Comparison of ENCODE assay signal across 8 cellular contexts in the genomic region with DNA sequence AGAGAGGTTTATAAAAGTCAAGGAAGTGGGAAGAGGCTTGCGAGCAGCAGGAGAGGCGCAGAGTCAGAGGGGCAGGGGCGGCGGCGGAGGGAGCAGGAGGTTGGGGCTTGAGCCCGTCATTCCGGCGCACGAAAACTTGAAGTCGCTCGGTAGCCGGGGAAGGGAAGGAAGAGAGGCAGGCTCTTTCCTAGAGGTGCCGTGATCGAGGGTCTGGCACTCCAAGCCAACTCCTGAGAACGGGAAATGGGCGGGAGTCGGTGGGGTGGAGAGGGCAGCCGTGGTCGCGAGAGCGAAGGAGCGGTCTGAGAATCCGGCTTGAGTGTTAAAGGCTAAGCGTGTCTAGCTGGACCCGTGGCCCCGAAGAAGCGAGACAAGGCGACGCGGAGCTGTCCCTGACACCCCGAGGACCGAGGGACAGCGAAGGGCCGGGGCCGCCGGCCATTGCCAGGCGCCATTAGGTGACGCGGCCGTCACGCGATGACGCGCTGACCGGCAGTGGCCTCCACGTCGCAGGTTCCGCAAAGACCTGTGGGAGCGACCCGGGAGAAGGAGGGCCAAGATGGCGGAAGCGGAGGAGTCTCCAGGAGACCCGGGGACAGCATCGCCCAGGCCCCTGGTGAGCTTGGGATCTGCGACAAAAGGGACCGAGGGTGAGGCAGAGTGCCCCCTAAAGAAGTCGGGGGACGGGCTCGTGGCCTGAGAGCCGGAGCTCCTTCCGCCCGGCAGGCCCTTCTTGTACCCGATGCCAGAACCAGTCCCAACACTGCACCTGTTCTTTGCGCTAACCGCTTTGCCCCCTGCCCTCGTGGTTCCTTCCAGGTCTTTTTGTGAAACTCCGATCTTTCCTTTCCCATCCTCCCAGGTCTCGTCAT. TPM values are rescaled to one million over a fixed set of nuclear protein-coding genes. Genes with fewer than 3 reads are reported as not detected.
DNase-seq lines count a peak whose midpoint lies in the region; ATAC-seq and TF ChIP-seq lines count a peak whose summit lies in the region.

TSS of gene YIPF6 (plus strand) at position 544 of the 872 bp plus-strand sequence. CDS start at position 560, 16 bp downstream.

- TF ChIP-seq CTCF in PC-3 (conservative IDR thresholded peaks at IDR 0.05; ENCODE audit: low read depth, low read length): no peak

- BruUV-seq in PC-3 (replicated peaks; lab: Mats Ljungman, UMichigan): no TSS peak

- H3K9ac ChIP-seq in PC-3 (ENCODE audit: low read length): peak within 1 kb of the TSS; percentile 99

- H3K9me2 ChIP-seq in PC-3 (replicated peaks; ENCODE audit: low read length): no peaks in the 10 kb centered on the region

- ATAC-seq in GM21447 (IDR thresholded peaks at IDR 0.05; ENCODE audit: unreplicated experiment) (peak; percentile 96), PC-3 (peak; percentile 96), esophagus mucosa (peak; percentile 93)

- peak within 1 kb of the TSS; percentile 99 for H3K4me3 ChIP-seq in PC-3 (ENCODE audit: low read length)
- peak within 1 kb of the TSS; percentile 76 to 92 for H3K4me3 ChIP-seq in muscle layer of duodenum (ENCODE audit: low read depth in 1 of 2, low read length in 2 of 2)

- CTCF ChIA-PET in PC-3 (lab: Charles Lee): no interaction called here

- peak within 1 kb of the TSS; percentile 94 for H3K27ac ChIP-seq in PC-3 (ENCODE audit: low read length)
- peak within 1 kb of the TSS; percentile 92 for H3K27ac ChIP-seq in muscle layer of duodenum (ENCODE audit: low read length)

- peaks cover 16% of the 10 kb centered on the region; the same call in 1 of the 2 replicates for H3K4me1 ChIP-seq in PC-3 (ENCODE audit: insufficient read depth, low read length)
- peaks cover 0 to 13% of the 10 kb centered on the region in 2 donors for H3K4me1 ChIP-seq in muscle layer of duodenum (ENCODE audit: control insufficient read depth in 1 of 2, insufficient read depth in 2 of 2, low read length in 2 of 2)

- DNase-seq in DMS153 treated with DMSO at 0.1 percent for 48 hours (lab: John Stamatoyannopoulos, UW; ENCODE audit: unreplicated experiment): peak; percentile 4
- peak; percentile 76 for DNase-seq in HuH-7 (ENCODE audit: low spot score)
- DNase-seq in PC-3: peak; percentile 79
- peak; percentile 70 to 78 for DNase-seq in activated T-cell treated with anti-CD3 and anti-CD28 coated beads, Interleukin-2, amount 50 U/mL, for 48 hours
- DNase-seq in stimulated activated CD8-positive, alpha-beta memory T cell treated with anti-CD3 and anti-CD28 coated beads, Interleukin-7, amount 100 ng/mL, for 48 hours (ENCODE audit: extremely low read depth in 1 of 2, low read depth in 1 of 2): peak; percentile 32 to 56

- no peaks in the 10 kb centered on the region for H3F3A ChIP-seq in PC-3 (ENCODE audit: low read length, unreplicated experiment)

- no peaks in the 10 kb centered on the region for H3K27me3 ChIP-seq in PC-3 (ENCODE audit: low read length)
- H3K27me3 ChIP-seq in muscle layer of duodenum (ENCODE audit: low read depth, low read length): no peaks in the 10 kb centered on the region

- H3K9me3 ChIP-seq in PC-3 (ENCODE audit: low read length) (no peaks in the 10 kb centered on the region), muscle layer of duodenum (ENCODE audit: control insufficient read depth in 1 of 2, low read length in 2 of 2) (no peaks in the 10 kb centered on the region)

- H3K4me2 ChIP-seq in PC-3 (ENCODE audit: low read length): peak within 1 kb of the TSS; percentile 89

- H4K20me1 ChIP-seq in PC-3 (ENCODE audit: low read length): no peaks in the 10 kb centered on the region

- POLR2A ChIA-PET in PC-3 (lab: Charles Lee; ENCODE audit: unreplicated experiment): no interaction called here

- intact Hi-C loops in PC-3 (cut with micrococcal nuclease): loop anchor here (2.0 kb wide), 2 partner anchors 66 to 302 kb away; partner anchors contain the start of gene OPHN1

- peak within 1 kb of the TSS; percentile 80 for H2AFZ ChIP-seq in PC-3 (ENCODE audit: low read length)

- H3K79me2 ChIP-seq in PC-3 (ENCODE audit: low read length): peaks cover 57% of the 10 kb centered on the region

- H3K36me3 ChIP-seq in PC-3 (ENCODE audit: low read depth, low read length) (0 out of 2 replicates have a peak, but pooled peaks cover 10% of the 10 kb centered on the region), muscle layer of duodenum (ENCODE audit: control insufficient read depth in 1 of 2, insufficient read depth in 2 of 2, low read length in 2 of 2) (no peaks in the 10 kb centered on the region)

RNA-seq across cellular contexts. Expression of gene YIPF6, which starts in this region (rescaled TPM):
- total RNA-seq in PC-3 (2014; rRNA removed) (36.1 and 37.0 TPM in 2 replicates), esophagus mucosa (24.0 TPM)

Comparison
In these comparisons a context has a peak if more than half of its experiments do, and no peak if none do; other contexts are left out.
1. Peak in every context shown above with its lines: DNase-seq, ATAC-seq, H3K4me3 ChIP-seq and H3K27ac ChIP-seq.
2. DNase-seq: peak in every context shown above with its lines; median percentile 79 in PC-3; 76 in HuH-7; 74 in activated T-cell treated with anti-CD3 and anti-CD28 coated beads, Interleukin-2, amount 50 U/mL, for 48 hours; 44 in stimulated activated CD8-positive, alpha-beta memory T cell treated with anti-CD3 and anti-CD28 coated beads, Interleukin-7, amount 100 ng/mL, for 48 hours; 4 in DMS153 treated with DMSO at 0.1 percent for 48 hours.